20 cellular contexts compared by ENCODE assay signal in the genomic region with DNA sequence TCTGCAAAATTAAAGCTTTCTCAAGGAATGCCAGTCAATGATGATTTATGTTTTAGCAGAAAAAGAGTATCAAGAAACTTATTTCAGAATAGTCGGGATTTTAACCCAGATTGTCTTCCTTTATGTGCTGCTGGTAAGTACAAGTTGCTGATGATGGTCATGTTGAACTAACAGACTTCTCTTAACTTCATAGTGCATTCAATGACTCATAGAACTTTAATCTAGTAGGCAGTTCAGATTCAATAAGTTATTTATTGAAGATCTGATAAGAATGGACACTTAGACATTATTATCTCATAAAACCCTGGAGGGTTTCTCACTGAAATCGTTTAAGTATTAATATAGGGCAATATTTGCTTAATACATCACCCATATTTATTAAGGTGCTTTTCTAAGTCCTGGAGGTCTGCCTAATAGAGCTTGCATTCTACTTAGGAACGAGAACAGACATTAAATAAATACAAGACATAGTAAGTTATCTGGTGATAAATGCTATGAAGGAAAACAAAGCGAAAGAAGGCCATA.
"Had no signal": no experiment of that assay in that cellular context is flagged by ENCODE, and none has a peak within 500 bp of the region (broad histone marks: within the 10 kb centered on the region; RNA-seq: fewer than 3 reads in every experiment).

No MANE protein-coding gene starts in this region.

- H3K27me3 ChIP-seq: adrenal gland, esophagus squamous epithelium, hepatocyte, stomach, upper lobe of right lung had no signal

- H3K36me3 ChIP-seq: adrenal gland, prostate gland had no signal

- H3K9me3 Mint-ChIP-seq: brain; central memory CD8-positive, alpha-beta T cell; neural crest cell had no signal

- FAIRE-seq: endothelial cell of umbilical vein had no signal

- H3K27me3 Mint-ChIP-seq: activated naive CD4-positive, alpha-beta T cell treated with anti-CD3 and anti-CD28 coated beads, Interleukin-2, amount 50 U/mL, for 24 hours; brain; central memory CD8-positive, alpha-beta T cell; memory B cell had no signal

- H3K27ac Mint-ChIP-seq: activated naive CD4-positive, alpha-beta T cell treated with anti-CD3 and anti-CD28 coated beads, Interleukin-2, amount 50 U/mL, for 24 hours; memory B cell had no signal

- H3K4me1 Mint-ChIP-seq: activated naive CD4-positive, alpha-beta T cell treated with anti-CD3 and anti-CD28 coated beads, Interleukin-2, amount 50 U/mL, for 24 hours; brain; central memory CD8-positive, alpha-beta T cell; memory B cell had no signal

- DNase-seq: activated CD4-positive, alpha-beta T cell treated with anti-CD3 and anti-CD28 coated beads, Interleukin-2, amount 50 U/mL, for 48 hours; activated gamma-delta T cell; adrenal gland; effector memory CD4-positive, alpha-beta T cell; esophagus squamous epithelium; islet precursor cell; right cardiac atrium; stimulated activated CD4-positive, alpha-beta T cell treated with anti-CD3 and anti-CD28 coated beads, Interleukin-4, amount 100 ng/mL, for 1 hour; stomach; upper lobe of right lung had no signal

- H3K9me3 ChIP-seq: adrenal gland, esophagus squamous epithelium, prostate gland, stomach, upper lobe of right lung had no signal

- H3K4me1 ChIP-seq: adrenal gland, esophagus squamous epithelium, prostate gland, upper lobe of right lung had no signal

- H3K4me3 ChIP-seq: adrenal gland, esophagus squamous epithelium, hepatocyte, prostate gland, smooth muscle cell, stomach, upper lobe of right lung had no signal

- H3K27ac ChIP-seq: adrenal gland, esophagus squamous epithelium, hepatocyte, prostate gland, stomach, upper lobe of right lung had no signal

- ATAC-seq: left lobe of liver, upper lobe of right lung had no signal

- H3K4me2 ChIP-seq: hepatocyte, smooth muscle cell had no signal

- H2AFZ ChIP-seq: hepatocyte had no signal

- H3K4me3 Mint-ChIP-seq: activated naive CD4-positive, alpha-beta T cell treated with anti-CD3 and anti-CD28 coated beads, Interleukin-2, amount 50 U/mL, for 24 hours; brain; central memory CD8-positive, alpha-beta T cell; memory B cell; neural crest cell had no signal
